10 cellular contexts compared by ENCODE assay signal in genomic region chr5:154829181-154829588, GRCh38. TPM values are rescaled to one million over a fixed set of nuclear protein-coding genes. Genes with fewer than 3 reads are reported as not detected.
DNase-seq lines count a peak whose midpoint lies in the region.
"Had no signal": no experiment of that assay in that cellular context is flagged by ENCODE, and none has a peak within 500 bp of the region (broad histone marks: within the 10 kb centered on the region; RNA-seq: fewer than 3 reads in every experiment).

No MANE protein-coding gene starts in this region.

- no peak overlapping the region for H3K4me3 Mint-ChIP-seq in activated naive CD8-positive, alpha-beta T cell treated with anti-CD3 and anti-CD28 coated beads for 36 hours

- no peaks in the 10 kb centered on the region for H3K27me3 Mint-ChIP-seq in activated naive CD8-positive, alpha-beta T cell treated with anti-CD3 and anti-CD28 coated beads for 36 hours

- H3K4me1 Mint-ChIP-seq in activated naive CD8-positive, alpha-beta T cell treated with anti-CD3 and anti-CD28 coated beads for 36 hours = peaks cover 27% of the 10 kb centered on the region

- peak; percentile 25 for DNase-seq in NCI-H510A treated with DMSO at 0.1 percent for 48 hours (lab: John Stamatoyannopoulos, UW)
- no peak for DNase-seq in NCI-H510A (lab: John Stamatoyannopoulos, UW)
- DNase-seq in HT-29 (ENCODE audit: low spot score) = peak; percentile 81
- DNase-seq in activated naive CD8-positive, alpha-beta T cell treated with anti-CD3 and anti-CD28 coated beads for 36 hours = no peak
- DNase-seq in myocyte (ENCODE audit: low read depth) = peak; percentile 70
- no peak for DNase-seq in H4 (ENCODE audit: low spot score)
- DNase-seq in germinal center (ENCODE audit: low spot score) = no peak
- no peak for DNase-seq in caudate nucleus (lab: John Stamatoyannopoulos, UW)
- DNase-seq: left cardiac atrium had no signal

- H3K9me3 Mint-ChIP-seq in activated naive CD8-positive, alpha-beta T cell treated with anti-CD3 and anti-CD28 coated beads for 36 hours = no peaks in the 10 kb centered on the region

- peak overlapping the region; percentile 20 for H3K27ac Mint-ChIP-seq in activated naive CD8-positive, alpha-beta T cell treated with anti-CD3 and anti-CD28 coated beads for 36 hours

- peaks cover 34% of the 10 kb centered on the region for H3K36me3 Mint-ChIP-seq in activated naive CD8-positive, alpha-beta T cell treated with anti-CD3 and anti-CD28 coated beads for 36 hours

- no peak overlapping the region for H3K27ac ChIP-seq in caudate nucleus (ENCODE audit: low read depth, low read length)
- H3K27ac ChIP-seq: HL-60 had no signal

RNA-seq across cellular contexts. Expression of gene FAXDC2, which starts 21.2 kb away (rescaled TPM):
- 3.5 and 3.6 TPM in 2 replicates for total RNA-seq in HT-29 (2014; rRNA removed; shearing (Covaris generic))
- under 1 TPM in 1 of 2 experiments, not detected in 1; 0.08 TPM for total RNA-seq in activated naive CD8-positive, alpha-beta T cell treated with anti-CD3 and anti-CD28 coated beads for 36 hours
- 11.6 and 17.8 TPM in 2 replicates for total RNA-seq in myocyte
- polyA plus RNA-seq in myocyte (2012) = 11.6 TPM
- 0.81 and 3.2 TPM in 2 replicates for total RNA-seq in H4 (2014; rRNA removed; shearing (Covaris generic))

RNA-seq across cellular contexts. Expression of gene CNOT8, which starts 29.2 kb away (rescaled TPM):
- 40.7 and 42.9 TPM in 2 replicates for total RNA-seq in HT-29 (2014; rRNA removed; shearing (Covaris generic))
- 10 to 100 TPM; 53.7 to 53.9 TPM for total RNA-seq in activated naive CD8-positive, alpha-beta T cell treated with anti-CD3 and anti-CD28 coated beads for 36 hours
- total RNA-seq in myocyte = 49.1 and 60.3 TPM in 2 replicates
- polyA plus RNA-seq in myocyte (2012) = 30.9 TPM
- total RNA-seq in H4 (2014; rRNA removed; shearing (Covaris generic)) = 57.9 and 61.4 TPM in 2 replicates

Comparison
In these comparisons a context has a peak if more than half of its experiments do, and no peak if none do; other contexts are left out.
1. DNase-seq: peak in NCI-H510A treated with DMSO at 0.1 percent for 48 hours (single experiment), HT-29 (single experiment) and myocyte (single experiment); none in NCI-H510A (single experiment), activated naive CD8-positive, alpha-beta T cell treated with anti-CD3 and anti-CD28 coated beads for 36 hours (single experiment), H4 (single experiment), germinal center (single experiment) and caudate nucleus (0 of 61).